ENCODE assay signal across 25 cellular contexts in genomic region chr7:122457969-122458368, GRCh38.
"Had no signal": no experiment of that assay in that cellular context is flagged by ENCODE, and none has a peak within 500 bp of the region (broad histone marks: within the 10 kb centered on the region; RNA-seq: fewer than 3 reads in every experiment).

No MANE protein-coding gene starts in this region.

- H3K9me3 ChIP-seq: colonic mucosa, esophagus muscularis mucosa, gastroesophageal sphincter, heart left ventricle, left lung, ovary, psoas muscle, sigmoid colon, testis, tibial artery had no signal

- H2AFZ ChIP-seq: hepatocyte had no signal

- H3K4me1 ChIP-seq: colonic mucosa, esophagus muscularis mucosa, foreskin keratinocyte, gastroesophageal sphincter, heart left ventricle, left lung, psoas muscle, sigmoid colon, testis, tibial artery had no signal

- H3K4me1 Mint-ChIP-seq: naive thymus-derived CD8-positive, alpha-beta T cell; stimulated activated memory B cell treated with anti-CD40 and anti-IgM and Interleukin-4, amounts not matched to agents 10 μg/mL and 1 μg/mL and 100 μg/mL, for 72 hours had no signal

- H3K27ac ChIP-seq: colonic mucosa, esophagus muscularis mucosa, foreskin keratinocyte, gastroesophageal sphincter, heart left ventricle, hepatocyte, left lung, ovary, psoas muscle, sigmoid colon, testis, tibial artery had no signal

- H3K27me3 ChIP-seq: colonic mucosa, esophagus muscularis mucosa, foreskin keratinocyte, gastroesophageal sphincter, heart left ventricle, hepatocyte, left lung, ovary, sigmoid colon, testis, tibial artery had no signal

- H3K4me2 ChIP-seq: hepatocyte had no signal

- H3K36me3 Mint-ChIP-seq: naive thymus-derived CD8-positive, alpha-beta T cell; stimulated activated memory B cell treated with anti-CD40 and anti-IgM and Interleukin-4, amounts not matched to agents 10 μg/mL and 1 μg/mL and 100 μg/mL, for 72 hours; type B pancreatic cell had no signal

- H3K36me3 ChIP-seq: colonic mucosa, esophagus muscularis mucosa, gastroesophageal sphincter, heart left ventricle, left lung, ovary, sigmoid colon, tibial artery had no signal

- ATAC-seq: foreskin keratinocyte; gastroesophageal sphincter; heart left ventricle; left cardiac atrium; left lung; naive thymus-derived CD8-positive, alpha-beta T cell; psoas muscle; right cardiac atrium; stimulated activated memory B cell treated with anti-CD40 and anti-IgM and Interleukin-4, amounts not matched to agents 10 μg/mL and 1 μg/mL and 100 μg/mL, for 72 hours; stimulated activated naive CD8-positive, alpha-beta T cell treated with anti-CD3 and anti-CD28 coated beads, Interleukin-15, Interleukin-2, amounts not matched to agents 100 U/mL and 50 U/mL, for 24 hours had no signal

- H3K4me3 ChIP-seq: colonic mucosa, esophagus muscularis mucosa, gastroesophageal sphincter, heart left ventricle, hepatocyte, left lung, ovary, psoas muscle, sigmoid colon, testis, tibial artery had no signal

- H3K79me2 ChIP-seq: hepatocyte had no signal

- H3K4me3 Mint-ChIP-seq: dendritic cell treated with granulocyte-macrophage colony-stimulating factor and Interleukin-4, amounts not matched to agents 40 ng/mL and 50 ng/mL, for 4 days; naive thymus-derived CD8-positive, alpha-beta T cell; nephron progenitor cell; stimulated activated memory B cell treated with anti-CD40 and anti-IgM and Interleukin-4, amounts not matched to agents 10 μg/mL and 1 μg/mL and 100 μg/mL, for 72 hours; type B pancreatic cell had no signal

- DNase-seq: colonic mucosa; effector CD8-positive, alpha-beta T cell; foreskin keratinocyte; heart left ventricle; left cardiac atrium; left lung; naive thymus-derived CD8-positive, alpha-beta T cell; nephron progenitor cell; occipital lobe; ovary; posterior cingulate gyrus; psoas muscle; right cardiac atrium; sigmoid colon; stimulated activated CD4-positive, alpha-beta T cell treated with anti-CD3 and anti-CD28 coated beads, Interleukin-4, amount 100 ng/mL, for 4 hours; stimulated activated naive CD8-positive, alpha-beta T cell treated with anti-CD3 and anti-CD28 coated beads, Interleukin-15, Interleukin-2, amounts not matched to agents 100 U/mL and 50 U/mL, for 24 hours; substantia nigra; testis; tibial artery had no signal

- H3K9me3 Mint-ChIP-seq: dendritic cell treated with granulocyte-macrophage colony-stimulating factor and Interleukin-4, amounts not matched to agents 40 ng/mL and 50 ng/mL, for 4 days; nephron progenitor cell; type B pancreatic cell had no signal

- H3K27me3 Mint-ChIP-seq: dendritic cell treated with granulocyte-macrophage colony-stimulating factor and Interleukin-4, amounts not matched to agents 40 ng/mL and 50 ng/mL, for 4 days; naive thymus-derived CD8-positive, alpha-beta T cell; stimulated activated memory B cell treated with anti-CD40 and anti-IgM and Interleukin-4, amounts not matched to agents 10 μg/mL and 1 μg/mL and 100 μg/mL, for 72 hours; type B pancreatic cell had no signal

- H3K27ac Mint-ChIP-seq: dendritic cell treated with granulocyte-macrophage colony-stimulating factor and Interleukin-4, amounts not matched to agents 40 ng/mL and 50 ng/mL, for 4 days; naive thymus-derived CD8-positive, alpha-beta T cell; nephron progenitor cell; stimulated activated memory B cell treated with anti-CD40 and anti-IgM and Interleukin-4, amounts not matched to agents 10 μg/mL and 1 μg/mL and 100 μg/mL, for 72 hours; type B pancreatic cell had no signal
